2 cellular contexts compared by ENCODE assay signal in genomic region chr5:158165647-158166046, GRCh38.
TF ChIP-seq lines count a peak whose summit lies in the region.

No MANE protein-coding gene starts in this region.

TF ChIP-seq in SK-N-SH, 30 proteins besides CTCF, POLR2A, EP300 and RAD21:
- TF ChIP-seq REST (IDR thresholded peaks at IDR 0.05; ENCODE audit: low read depth, low read length) (no peak), MXI1 (IDR thresholded peaks at IDR 0.05; ENCODE audit: low read depth, low read length) (no peak), GATA2 (CRISPR knock-in tag; IDR thresholded peaks at IDR 0.05) (no peak), MEF2A (IDR thresholded peaks at IDR 0.05; ENCODE audit: borderline replicate concordance, low read depth) (no peak), FOXM1 (IDR thresholded peaks at IDR 0.05; ENCODE audit: low read depth) (no peak), SMC3 (IDR thresholded peaks at IDR 0.05; ENCODE audit: low read depth, low read length) (no peak), ELF1 (IDR thresholded peaks at IDR 0.05) (no peak), USF1 (IDR thresholded peaks at IDR 0.05; ENCODE audit: borderline replicate concordance, low read depth) (no peak), NRF1 (IDR thresholded peaks at IDR 0.05; ENCODE audit: low read depth, low read length) (no peak), IRF3 (IDR thresholded peaks at IDR 0.05; ENCODE audit: low read depth, low read length) (no peak)

TF ChIP-seq in SK-N-SH treated with all-trans-retinoic acid at 6 μM for 48 hours, 23 proteins besides CTCF, POLR2A, EP300 and RAD21 (continued from another document):
- no peak for TF ChIP-seq CREB5 (CRISPR knock-in tag; IDR thresholded peaks at IDR 0.05; ENCODE audit: low read depth)
- TF ChIP-seq ZNF8 (CRISPR knock-in tag; IDR thresholded peaks at IDR 0.05), result no peak
